8 cellular contexts compared by ENCODE assay signal in the genomic region with DNA sequence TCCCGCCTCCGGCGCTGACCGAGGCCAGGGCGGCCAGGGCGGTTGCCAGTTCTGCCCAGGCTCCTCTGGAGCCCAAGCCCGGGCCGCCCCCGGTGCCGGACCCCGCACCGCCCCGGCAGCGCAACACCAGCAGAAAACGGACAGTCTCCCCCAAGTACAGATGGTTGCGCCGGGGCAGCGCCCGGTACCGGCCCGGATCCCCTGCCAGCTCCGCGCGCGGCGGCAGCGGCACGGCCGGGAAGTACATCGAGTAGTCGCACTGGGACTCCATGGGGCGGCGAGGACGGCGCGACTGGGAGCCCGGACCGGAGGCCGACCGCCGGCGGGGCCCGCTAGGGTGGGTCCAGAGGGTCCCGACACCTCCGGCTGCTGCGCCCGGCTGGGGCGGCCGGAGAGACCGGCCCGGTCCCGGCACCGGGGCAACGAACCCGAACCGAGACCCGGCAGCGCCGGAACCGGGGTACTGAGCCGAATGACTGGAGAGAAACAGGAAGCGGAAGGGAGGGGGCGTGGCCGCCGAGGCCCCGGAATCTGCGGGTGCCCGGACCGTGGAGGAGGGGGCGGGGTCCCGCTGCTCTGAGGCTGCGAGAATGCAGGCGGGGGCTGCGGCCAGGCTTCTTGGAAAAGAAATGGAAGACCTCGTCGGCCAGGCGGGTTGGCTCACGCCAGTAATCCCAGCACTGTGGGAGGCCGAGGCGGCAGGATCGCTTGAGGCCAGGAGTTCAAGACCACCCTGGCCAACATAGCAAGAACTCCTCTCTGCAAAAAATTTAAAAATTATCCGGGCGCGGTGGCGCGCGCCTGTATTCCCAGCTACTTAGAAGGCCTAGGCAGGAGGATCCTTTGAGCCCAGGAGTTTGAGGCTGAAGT. TPM values are rescaled to one million over a fixed set of nuclear protein-coding genes. Genes with fewer than 3 reads are reported as not detected.
DNase-seq lines count a peak whose midpoint lies in the region; ATAC-seq and TF ChIP-seq lines count a peak whose summit lies in the region.

A gene with protein sequence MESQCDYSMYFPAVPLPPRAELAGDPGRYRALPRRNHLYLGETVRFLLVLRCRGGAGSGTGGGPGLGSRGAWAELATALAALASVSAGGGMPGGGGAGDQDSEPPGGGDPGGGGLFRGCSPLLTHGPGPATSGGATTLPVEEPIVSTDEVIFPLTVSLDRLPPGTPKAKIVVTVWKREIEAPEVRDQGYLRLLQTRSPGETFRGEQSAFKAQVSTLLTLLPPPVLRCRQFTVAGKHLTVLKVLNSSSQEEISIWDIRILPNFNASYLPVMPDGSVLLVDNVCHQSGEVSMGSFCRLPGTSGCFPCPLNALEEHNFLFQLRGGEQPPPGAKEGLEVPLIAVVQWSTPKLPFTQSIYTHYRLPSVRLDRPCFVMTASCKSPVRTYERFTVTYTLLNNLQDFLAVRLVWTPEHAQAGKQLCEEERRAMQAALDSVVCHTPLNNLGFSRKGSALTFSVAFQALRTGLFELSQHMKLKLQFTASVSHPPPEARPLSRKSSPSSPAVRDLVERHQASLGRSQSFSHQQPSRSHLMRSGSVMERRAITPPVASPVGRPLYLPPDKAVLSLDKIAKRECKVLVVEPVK (minus strand): TSS at position 495 of the 870 bp plus-strand sequence. CDS start 224 bp downstream, at position 271.

- peak within 1 kb of the TSS; percentile 36 to 92 (median 85) for H3K4me3 ChIP-seq in adrenal gland
- H3K4me3 ChIP-seq in heart right ventricle: peak within 1 kb of the TSS; percentile 75 to 99 (median 89)

- H3K36me3 ChIP-seq in adrenal gland (replicated peaks in 1 of 2) (peaks cover 0 to 32% of the 10 kb centered on the region in 2 donors), heart right ventricle (peaks cover 0 to 38% (median 26%) of the 10 kb centered on the region in 9 donors)

- H3K27me3 ChIP-seq in adrenal gland (no peaks in the 10 kb centered on the region), heart right ventricle (no peaks in the 10 kb centered on the region)

- H3K9me3 Mint-ChIP-seq in T-helper 1 cell treated with Interleukin-12 subunit alpha and Interleukin-12 subunit beta and Interleukin-4 antibody, amounts not matched to agents 30 μg/mL and 1 μg/mL, for 36 hours: no peaks in the 10 kb centered on the region
- H3K9me3 Mint-ChIP-seq in type B pancreatic cell: no peaks in the 10 kb centered on the region

- H3K36me3 Mint-ChIP-seq in T-helper 1 cell treated with Interleukin-12 subunit alpha and Interleukin-12 subunit beta and Interleukin-4 antibody, amounts not matched to agents 30 μg/mL and 1 μg/mL, for 36 hours (ENCODE audit: low read depth): peaks cover 21% of the 10 kb centered on the region
- H3K36me3 Mint-ChIP-seq in type B pancreatic cell: no peaks in the 10 kb centered on the region

- DNase-seq in NCI-H146 (lab: John Stamatoyannopoulos, UW) (peak; percentile 88), adrenal gland (peak; percentile 87 to 94 (median 93)), heart right ventricle (peak; percentile 94), posterior cingulate gyrus (peak; percentile 89 to 99 (median 94)), type B pancreatic cell (ENCODE audit: extremely low spot score, unreplicated experiment) (peak; percentile 92)

- peaks cover 3 to 17% of the 10 kb centered on the region in 2 donors for H3K4me1 ChIP-seq in adrenal gland (replicated peaks in 1 of 2)
- peaks cover 7 to 48% (median 20%) of the 10 kb centered on the region in 9 donors for H3K4me1 ChIP-seq in heart right ventricle

- H3K4me1 Mint-ChIP-seq in T-helper 1 cell treated with Interleukin-12 subunit alpha and Interleukin-12 subunit beta and Interleukin-4 antibody, amounts not matched to agents 30 μg/mL and 1 μg/mL, for 36 hours (ENCODE audit: low read depth): peaks cover 33% of the 10 kb centered on the region
- peaks cover 15% of the 10 kb centered on the region for H3K4me1 Mint-ChIP-seq in type B pancreatic cell (ENCODE audit: unreplicated experiment)

- peak within 1 kb of the TSS; percentile 53 to 90 (median 79) for H3K27ac ChIP-seq in adrenal gland
- H3K27ac ChIP-seq in heart right ventricle: peak within 1 kb of the TSS; percentile 30 to 97 (median 88)

- H3K27me3 Mint-ChIP-seq in T-helper 1 cell treated with Interleukin-12 subunit alpha and Interleukin-12 subunit beta and Interleukin-4 antibody, amounts not matched to agents 30 μg/mL and 1 μg/mL, for 36 hours (ENCODE audit: low read depth): no peaks in the 10 kb centered on the region
- H3K27me3 Mint-ChIP-seq in type B pancreatic cell: no peaks in the 10 kb centered on the region

- H3K4me3 Mint-ChIP-seq in T-helper 1 cell treated with Interleukin-12 subunit alpha and Interleukin-12 subunit beta and Interleukin-4 antibody, amounts not matched to agents 30 μg/mL and 1 μg/mL, for 36 hours: peak within 1 kb of the TSS; percentile 80
- H3K4me3 Mint-ChIP-seq in type B pancreatic cell: peak within 1 kb of the TSS; percentile 91

- ATAC-seq in HG02840 (IDR thresholded peaks at IDR 0.05; ENCODE audit: low FRiP score, unreplicated experiment) (peak; percentile 83), heart right ventricle (peak; percentile 85 to 94 (median 92))

- H3K9me3 ChIP-seq in adrenal gland (replicated peaks in 1 of 3) (no peaks in the 10 kb centered on the region), heart right ventricle (no peaks in the 10 kb centered on the region)

- WGBS in adrenal gland, 4 donors: 0 to 1% (median 1%) methylated on average over 12 to 87 of the region's 87 CpGs
- 1 to 2% methylated on average over 87 of the region's 87 CpGs for WGBS in heart right ventricle, 2 donors

- intact Hi-C loops in adrenal gland (cut with DNase I) (loop anchor here in 1 of 2 donors (10.0 kb wide), 1 partner anchor 56 kb away; the partner anchor contains the start of gene PVRIG), heart right ventricle (cut with DNase I) (loop anchor here in 1 of 10 donors (10.0 kb wide), 1 partner anchor 56 kb away; the partner anchor contains the start of gene PVRIG), posterior cingulate gyrus (cut with DNase I) (no loop called here)

- TF ChIP-seq POLR2A in GM10847 (IDR thresholded peaks at IDR 0.05; ENCODE audit: extremely low read depth, insufficient read length) (peak; percentile 80), adrenal gland (IDR thresholded peaks at IDR 0.05) (peak in 1 of 2 donors; percentile 49)

- H3K27ac Mint-ChIP-seq in T-helper 1 cell treated with Interleukin-12 subunit alpha and Interleukin-12 subunit beta and Interleukin-4 antibody, amounts not matched to agents 30 μg/mL and 1 μg/mL, for 36 hours: peak within 1 kb of the TSS; percentile 77
- H3K27ac Mint-ChIP-seq in type B pancreatic cell: peak within 1 kb of the TSS; percentile 83

- no peak for TF ChIP-seq CTCF in adrenal gland (IDR thresholded peaks at IDR 0.05)
- TF ChIP-seq CTCF in heart right ventricle (IDR thresholded peaks at IDR 0.05): no peak
- TF ChIP-seq CTCF in type B pancreatic cell (conservative IDR thresholded peaks at IDR 0.05): no peak

RNA-seq across cellular contexts. Expression of the gene that starts here (rescaled TPM):
- total RNA-seq in adrenal gland (10 to 100 TPM in 6 of 8 donors, 1 to 10 TPM in 2; 4.3 to 23.7 (median 17.0) TPM), heart right ventricle (10 to 100 TPM in 1 of 10 donors, 1 to 10 TPM in 9; 3.9 to 10.8 (median 7.6) TPM), type B pancreatic cell (ENCODE audit: low replicate concordance) (21.3 and 35.2 TPM in 2 replicates)
- polyA plus RNA-seq in adrenal gland (10 to 100 TPM; 10.2 to 57.7 (median 47.5) TPM), heart right ventricle (10 to 100 TPM in 1 of 2 donors, 1 to 10 TPM in 1; 7.8 to 17.5 TPM)

Comparison
In these comparisons a context has a peak if more than half of its experiments do, and no peak if none do; other contexts are left out.
1. Peak in every context shown above with its lines: DNase-seq, ATAC-seq, H3K4me3 ChIP-seq and H3K27ac ChIP-seq.